8 cellular contexts compared by ENCODE assay signal in the genomic region with DNA sequence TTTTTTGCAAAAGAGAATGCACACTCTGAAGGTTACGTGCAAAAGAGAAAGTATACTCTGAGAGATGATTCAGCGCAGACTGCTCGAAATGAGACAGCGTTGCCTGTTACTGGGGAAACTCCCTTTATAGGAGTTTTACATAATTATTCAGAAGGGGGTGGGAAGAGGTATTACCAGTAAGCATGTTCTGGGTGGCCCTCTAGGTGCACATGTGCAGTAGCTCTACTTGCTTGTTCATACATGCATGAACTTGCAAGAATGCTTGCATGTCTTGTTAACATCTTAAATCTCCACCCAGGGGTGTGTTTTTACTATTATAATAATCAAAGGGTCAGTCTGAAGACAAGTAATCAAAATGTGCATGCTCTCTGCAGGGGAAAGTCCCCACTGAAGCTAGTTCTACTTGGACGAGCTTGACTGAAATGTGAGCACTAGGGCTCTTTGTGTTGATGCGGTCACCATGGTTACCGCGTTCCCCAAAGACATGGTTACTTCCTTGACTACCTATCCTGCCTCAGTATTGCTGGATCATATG.
DNase-seq lines count a peak whose midpoint lies in the region; ATAC-seq and TF ChIP-seq lines count a peak whose summit lies in the region.

No MANE protein-coding gene starts in this region.

- H3K36me3 Mint-ChIP-seq in T-cell (no peaks in the 10 kb centered on the region), glutamatergic neuron (ENCODE audit: unreplicated experiment) (no peaks in the 10 kb centered on the region), progenitor cell of endocrine pancreas (ENCODE audit: insufficient read depth) (no peaks in the 10 kb centered on the region)

- ATAC-seq in HG03039 (IDR thresholded peaks at IDR 0.05; ENCODE audit: unreplicated experiment) (peak; percentile 97), T-cell (replicated peaks in 1 of 4) (peak; percentile 41 to 87 (median 60))

- no peaks in the 10 kb centered on the region for H3K9me3 Mint-ChIP-seq in T-cell
- no peaks in the 10 kb centered on the region for H3K9me3 Mint-ChIP-seq in glutamatergic neuron (ENCODE audit: unreplicated experiment)
- H3K9me3 Mint-ChIP-seq in progenitor cell of endocrine pancreas (ENCODE audit: low read depth): peaks cover 12% of the 10 kb centered on the region

- H3K4me1 Mint-ChIP-seq in T-cell: peaks cover 0 to 14% (median 8%) of the 10 kb centered on the region in 3 donors
- peaks cover 9% of the 10 kb centered on the region for H3K4me1 Mint-ChIP-seq in glutamatergic neuron (ENCODE audit: low read depth, unreplicated experiment)
- peaks cover 3% of the 10 kb centered on the region for H3K4me1 Mint-ChIP-seq in progenitor cell of endocrine pancreas (ENCODE audit: low read depth)

- H3K27me3 Mint-ChIP-seq in T-cell: peaks cover 0 to 15% of the 10 kb centered on the region in 2 donors
- no peaks in the 10 kb centered on the region for H3K27me3 Mint-ChIP-seq in glutamatergic neuron (ENCODE audit: unreplicated experiment)
- no peaks in the 10 kb centered on the region for H3K27me3 Mint-ChIP-seq in progenitor cell of endocrine pancreas

- CTCF ChIA-PET in T-cell (lab: Charles Lee): no interaction called here

- H3K27ac Mint-ChIP-seq in T-cell (peak overlapping the region in 1 of 2 donors; percentile 21), glutamatergic neuron (ENCODE audit: unreplicated experiment) (no peak overlapping the region), progenitor cell of endocrine pancreas (no peak overlapping the region)

- H3K4me3 Mint-ChIP-seq in T-cell (peak overlapping the region; percentile 18 to 70 (median 22)), glutamatergic neuron (ENCODE audit: unreplicated experiment) (no peak overlapping the region), progenitor cell of endocrine pancreas (ENCODE audit: low read depth) (no peak overlapping the region)

- POLR2A ChIA-PET in T-cell (lab: Charles Lee): no interaction called here

- TF ChIP-seq CTCF in glutamatergic neuron (IDR thresholded peaks at IDR 0.05; ENCODE audit: partially characterized antibody, unreplicated experiment) (no peak), progenitor cell of endocrine pancreas (IDR thresholded peaks at IDR 0.05; ENCODE audit: unreplicated experiment) (no peak)

- peak; percentile 2 for DNase-seq in activated CD8-positive, alpha-beta memory T cell treated with anti-CD3 and anti-CD28 coated beads, Interleukin-2, amount 50 U/mL, for 24 hours (ENCODE audit: extremely low read depth)
- DNase-seq in activated CD8-positive, alpha-beta memory T cell treated with anti-CD3 and anti-CD28 coated beads, Interleukin-2, amount 50 U/mL, for 4 hours: no peak
- DNase-seq in T-cell: peak in 28 of 34 experiments; percentile 0 to 47 (median 16)
- DNase-seq in glutamatergic neuron: peak; percentile 44
- no peak for DNase-seq in progenitor cell of endocrine pancreas (ENCODE audit: low spot score, unreplicated experiment)
- no peak for DNase-seq in cortex of kidney (lab: John Stamatoyannopoulos, UW)
- DNase-seq in mesenteric fat pad (ENCODE audit: low spot score): no peak

Comparison
In these comparisons a context has a peak if more than half of its experiments do, and no peak if none do; other contexts are left out.
1. DNase-seq: peak in activated CD8-positive, alpha-beta memory T cell treated with anti-CD3 and anti-CD28 coated beads, Interleukin-2, amount 50 U/mL, for 24 hours (single experiment), T-cell (28 of 34) and glutamatergic neuron (single experiment); none in activated CD8-positive, alpha-beta memory T cell treated with anti-CD3 and anti-CD28 coated beads, Interleukin-2, amount 50 U/mL, for 4 hours (single experiment), progenitor cell of endocrine pancreas (single experiment), cortex of kidney (single experiment) and mesenteric fat pad (single experiment).
2. H3K4me3 Mint-ChIP-seq: peak in T-cell (3 of 3); none in glutamatergic neuron (single experiment) and progenitor cell of endocrine pancreas (single experiment).